In genomic region chr5:10351882-10352395, GRCh38 we compare ENCODE assay signal across 9 cellular contexts. TPM values are rescaled to one million over a fixed set of nuclear protein-coding genes. Genes with fewer than 3 reads are reported as not detected.
DNase-seq lines count a peak whose midpoint lies in the region; ATAC-seq, FAIRE-seq and TF ChIP-seq lines count a peak whose summit lies in the region.
"Had no signal": no experiment of that assay in that cellular context is flagged by ENCODE, and none has a peak within 500 bp of the region (broad histone marks: within the 10 kb centered on the region; RNA-seq: fewer than 3 reads in every experiment).

No MANE protein-coding gene starts in this region.

- no peak for TF ChIP-seq CTCF in PC-3 (conservative IDR thresholded peaks at IDR 0.05; ENCODE audit: low read depth, low read length)
- no peak for TF ChIP-seq CTCF in esophagus muscularis mucosa (IDR thresholded peaks at IDR 0.05)

- H3F3A ChIP-seq in PC-3 (ENCODE audit: low read length, unreplicated experiment), result peaks cover 5% of the 10 kb centered on the region

- intact Hi-C loops in activated CD4-positive, alpha-beta T cell treated with anti-CD3 and anti-CD28 coated beads for 36 hours (cut with DNase I, micrococcal nuclease), result loop anchor here (2.0 to 10.0 kb wide), 6 partner anchors 67 to 283 kb away; partner anchors contain the start of genes ANKRD33B (in 2 of the 2) and CCT5 (in 1 of the 2)
- intact Hi-C loops in PC-3 (cut with micrococcal nuclease), result no loop called here
- intact Hi-C loops in esophagus muscularis mucosa (cut with DNase I), result loop anchor here (5.0 kb wide), 1 partner anchor 65 kb away; no protein-coding TSS in a partner anchor
- intact Hi-C loops in posterior cingulate gyrus (cut with DNase I), result loop anchor here (5.0 to 10.0 kb wide), 2 partner anchors 67 to 70 kb away; no protein-coding TSS in a partner anchor

- H3K4me2 ChIP-seq in PC-3 (ENCODE audit: low read length), result no peak overlapping the region

- peaks cover 5% of the 10 kb centered on the region for H3K36me3 Mint-ChIP-seq in activated CD4-positive, alpha-beta T cell treated with anti-CD3 and anti-CD28 coated beads for 36 hours (ENCODE audit: low read depth)

- 92% methylated on average over 12 of the region's 12 CpGs for whole genome bisulfite sequencing in esophagus muscularis mucosa
- 73 to 80% (median 76%) methylated on average over 12 of the region's 12 CpGs for WGBS in small intestine, 3 donors

- H3K27me3 ChIP-seq in PC-3 (ENCODE audit: low read length) (no peaks in the 10 kb centered on the region), esophagus muscularis mucosa (no peaks in the 10 kb centered on the region), small intestine (ENCODE audit: control insufficient read depth in 2 of 2, insufficient read depth in 2 of 2, low read length in 2 of 2) (no peaks in the 10 kb centered on the region)

- peaks cover 48% of the 10 kb centered on the region for H3K79me2 ChIP-seq in PC-3 (ENCODE audit: low read length)

- POLR2A ChIA-PET in activated CD4-positive, alpha-beta T cell treated with anti-CD3 and anti-CD28 coated beads for 36 hours (lab: Charles Lee), result no interaction called here
- POLR2A ChIA-PET in PC-3 (lab: Charles Lee; ENCODE audit: unreplicated experiment), result interaction anchor here (0.6 kb wide), 1 partner anchor 90 kb away, joined by 9 read pairs; no protein-coding TSS in a partner anchor

- DNase-seq in activated CD4-positive, alpha-beta T cell treated with anti-CD3 and anti-CD28 coated beads for 36 hours, result no peak
- no peak for DNase-seq in activated CD4-positive, alpha-beta T cell treated with anti-CD3 and anti-CD28 coated beads, Interleukin-2, amount 50 U/mL, for 1 hour
- DNase-seq in PC-3, result no peak
- DNase-seq in esophagus muscularis mucosa (ENCODE audit: extremely low spot score), result no peak
- DNase-seq in small intestine, result peak; percentile 64
- no peak for DNase-seq in GM03348 (ENCODE audit: low spot score)
- DNase-seq in posterior cingulate gyrus, result no peak
- DNase-seq: NCI-H187 treated with DMSO at 0.1 percent for 48 hours had no signal

- no peak for ATAC-seq in activated CD4-positive, alpha-beta T cell treated with anti-CD3 and anti-CD28 coated beads for 36 hours
- ATAC-seq in PC-3, result no peak
- ATAC-seq in GM19463 (IDR thresholded peaks at IDR 0.05; ENCODE audit: unreplicated experiment), result no peak

- H3K9me2 ChIP-seq in PC-3 (replicated peaks; ENCODE audit: low read length), result no peaks in the 10 kb centered on the region

- H3K9me3 ChIP-seq in PC-3 (ENCODE audit: low read length), result no peaks in the 10 kb centered on the region
- no peaks in the 10 kb centered on the region for H3K9me3 ChIP-seq in esophagus muscularis mucosa
- H3K9me3 ChIP-seq in small intestine (ENCODE audit: control insufficient read depth, low read depth), result no peaks in the 10 kb centered on the region

- BruUV-seq in PC-3 (replicated peaks; lab: Mats Ljungman, UMichigan), result no TSS peak

- H3K27me3 Mint-ChIP-seq in activated CD4-positive, alpha-beta T cell treated with anti-CD3 and anti-CD28 coated beads for 36 hours, result no peaks in the 10 kb centered on the region

- H3K4me3 Mint-ChIP-seq in activated CD4-positive, alpha-beta T cell treated with anti-CD3 and anti-CD28 coated beads for 36 hours, result peak overlapping the region; percentile 97

- H3K4me3 ChIP-seq in PC-3 (ENCODE audit: low read length) (0 out of 2 replicates have a peak overlapping the region, but pooled peaks have one; percentile 92), esophagus muscularis mucosa (no peak overlapping the region), small intestine (ENCODE audit: low read depth in 1 of 2, low read length in 2 of 2) (no peak overlapping the region)

- H3K9me3 Mint-ChIP-seq in activated CD4-positive, alpha-beta T cell treated with anti-CD3 and anti-CD28 coated beads for 36 hours (ENCODE audit: low read depth), result no peaks in the 10 kb centered on the region

- H3K27ac Mint-ChIP-seq in activated CD4-positive, alpha-beta T cell treated with anti-CD3 and anti-CD28 coated beads for 36 hours, result peak overlapping the region; percentile 74

- H3K9ac ChIP-seq in PC-3 (ENCODE audit: low read length), result no peak overlapping the region

- TF ChIP-seq POLR2A in esophagus muscularis mucosa (IDR thresholded peaks at IDR 0.05; ENCODE audit: low read depth), result no peak

- CTCF ChIA-PET in activated CD4-positive, alpha-beta T cell treated with anti-CD3 and anti-CD28 coated beads for 36 hours (lab: Charles Lee), result no interaction called here
- CTCF ChIA-PET in PC-3 (lab: Charles Lee), result no interaction called here

- H3K27ac ChIP-seq in PC-3 (ENCODE audit: low read length) (no peak overlapping the region), esophagus muscularis mucosa (replicated peaks in 1 of 4) (peak overlapping the region; percentile 97 to 98 (median 98)), small intestine (ENCODE audit: low read depth in 1 of 2, low read length in 1 of 2) (peak overlapping the region in 1 of 2 donors; percentile 6)

- H2AFZ ChIP-seq in PC-3 (ENCODE audit: low read length), result no peak overlapping the region

- H3K4me1 Mint-ChIP-seq in activated CD4-positive, alpha-beta T cell treated with anti-CD3 and anti-CD28 coated beads for 36 hours, result peaks cover 26% of the 10 kb centered on the region

- FAIRE-seq in small intestine (lab: Jason Lieb, UNC), result no peak

- no peaks in the 10 kb centered on the region for H3K36me3 ChIP-seq in PC-3 (ENCODE audit: low read depth, low read length)
- no peaks in the 10 kb centered on the region for H3K36me3 ChIP-seq in esophagus muscularis mucosa
- H3K36me3 ChIP-seq in small intestine (ENCODE audit: control insufficient read depth in 2 of 2, insufficient read depth in 2 of 2, low read length in 2 of 2), result no peaks in the 10 kb centered on the region

- TF ChIP-seq EP300 in esophagus muscularis mucosa (IDR thresholded peaks at IDR 0.05), result no peak

- H4K20me1 ChIP-seq in PC-3 (ENCODE audit: low read length), result peaks cover 25% of the 10 kb centered on the region

- H3K4me1 ChIP-seq in PC-3 (ENCODE audit: insufficient read depth, low read length), result peaks cover 20% of the 10 kb centered on the region
- H3K4me1 ChIP-seq in esophagus muscularis mucosa, result peaks cover 20 to 39% (median 32%) of the 10 kb centered on the region in 4 donors
- H3K4me1 ChIP-seq in small intestine (ENCODE audit: control insufficient read depth in 2 of 2, insufficient read depth in 1 of 2, low read depth in 1 of 2, low read length in 1 of 2), result no peaks in the 10 kb centered on the region

RNA-seq across cellular contexts. Expression of gene MARCHF6, which starts 1.6 kb away (rescaled TPM):
- total RNA-seq in activated CD4-positive, alpha-beta T cell treated with anti-CD3 and anti-CD28 coated beads for 36 hours, result 10 to 100 TPM; 67.3 to 92.2 TPM
- total RNA-seq in PC-3 (2014; rRNA removed), result 140 TPM in 2 replicates
- 100 to 1,000 TPM in 1 of 4 donors, 10 to 100 TPM in 3; 76.5 to 121 (median 92.9) TPM for total RNA-seq in esophagus muscularis mucosa
- polyA plus RNA-seq in small intestine, result 100 to 1,000 TPM in 1 of 3 donors, 10 to 100 TPM in 2; 39.6 to 109 (median 59.2) TPM

RNA-seq across cellular contexts. Expression of gene CMBL, which starts 44.2 kb away (rescaled TPM):
- under 1 TPM; 0.46 to 0.66 TPM for total RNA-seq in activated CD4-positive, alpha-beta T cell treated with anti-CD3 and anti-CD28 coated beads for 36 hours
- total RNA-seq in PC-3 (2014; rRNA removed) (35.7 and 38.4 TPM in 2 replicates), esophagus muscularis mucosa (1 to 10 TPM; 3.8 to 7.8 (median 5.1) TPM)
- 100 to 1,000 TPM in 2 of 3 donors, 10 to 100 TPM in 1; 93.7 to 516 (median 230) TPM for polyA plus RNA-seq in small intestine
